Comparison of ENCODE assay signal across 40 cellular contexts in the genomic region with DNA sequence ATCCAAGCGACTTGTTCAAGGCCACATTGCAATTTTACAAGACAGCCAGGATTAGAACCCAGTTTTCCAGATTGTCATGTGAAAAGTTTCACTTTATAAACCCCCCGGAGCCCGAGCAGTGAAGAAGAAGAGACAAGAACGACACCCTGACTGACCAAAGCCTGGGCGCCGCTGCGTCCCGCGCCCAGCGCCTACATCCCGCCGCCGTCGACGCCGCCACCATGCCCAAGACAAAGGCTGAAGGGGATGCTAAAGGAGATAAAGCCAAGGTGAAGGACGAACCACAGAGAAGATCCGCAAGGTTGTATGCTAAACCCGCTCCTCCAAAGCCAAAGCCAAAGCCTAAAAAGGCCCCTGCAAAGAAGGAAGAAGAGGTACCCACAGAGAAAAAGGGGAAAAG. TPM values are rescaled to one million over a fixed set of nuclear protein-coding genes. Genes with fewer than 3 reads are reported as not detected.
"Had no signal": no experiment of that assay in that cellular context is flagged by ENCODE, and none has a peak within 500 bp of the region (broad histone marks: within the 10 kb centered on the region; RNA-seq: fewer than 3 reads in every experiment).

No MANE protein-coding gene starts in this region.

- H3K4me1 ChIP-seq: adrenal gland, ascending aorta, body of pancreas, breast epithelium had no signal

- DNase-seq: activated effector memory CD4-positive, alpha-beta T cell treated with anti-CD3 and anti-CD28 coated beads, Interleukin-2, amount 50 U/mL, for 16 hours; activated effector memory CD4-positive, alpha-beta T cell treated with Interleukin-2 at 50 U/mL for 16 hours; activated gamma-delta T cell; activated gamma-delta T cell treated with Interleukin-2 at 50 U/mL for 16 hours; activated naive CD4-positive, alpha-beta T cell; activated naive CD4-positive, alpha-beta T cell treated with anti-CD3 and anti-CD28 coated beads for 36 hours; activated naive CD4-positive, alpha-beta T cell treated with anti-CD3 and anti-CD28 coated beads, Interleukin-2, amount 10 ng/mL, durations not matched to agents 7 days and 5 days; activated naive CD4-positive, alpha-beta T cell treated with anti-CD3 and anti-CD28 coated beads, Interleukin-2, amount 50 U/mL, for 16 hours; activated naive CD4-positive, alpha-beta T cell treated with Interleukin-2 at 50 U/mL for 16 hours; activated naive CD8-positive, alpha-beta T cell treated with anti-CD3 and anti-CD28 coated beads for 36 hours; activated naive CD8-positive, alpha-beta T cell treated with anti-CD3 and anti-CD28 coated beads, Interleukin-2, amount 10 ng/mL, durations not matched to agents 7 days and 5 days; activated naive CD8-positive, alpha-beta T cell treated with anti-CD3 and anti-CD28 coated beads, Interleukin-2, amount 50 U/mL, for 24 hours; activated T-cell treated with anti-CD3 and anti-CD28 coated beads, Interleukin-2, amount 50 U/mL, for 1 hour; activated T-cell treated with anti-CD3 and anti-CD28 coated beads, Interleukin-2, amount 50 U/mL, for 24 hours; activated T-cell treated with anti-CD3 and anti-CD28 coated beads, Interleukin-2, amount 50 U/mL, for 4 hours; activated T-cell treated with anti-CD3 and anti-CD28 coated beads, Interleukin-2, amount 50 U/mL, for 48 hours; activated T-cell treated with anti-CD3 and anti-CD28 coated beads, Interleukin-2, amount 50 U/mL, for 72 hours; adrenal gland; amniotic stem cell; amygdala; anterior cingulate cortex; aorta; body of pancreas; brain microvascular endothelial cell; caudate nucleus; central memory CD4-positive, alpha-beta T cell; cerebellar nuclear complex had no signal

- H3K36me3 Mint-ChIP-seq: activated naive CD4-positive, alpha-beta T cell treated with anti-CD3 and anti-CD28 coated beads, Interleukin-2, amount 10 ng/mL, durations not matched to agents 7 days and 5 days; activated naive CD4-positive, alpha-beta T cell treated with anti-CD3 and anti-CD28 coated beads, Interleukin-2, amount 50 U/mL, for 24 hours; activated naive CD4-positive, alpha-beta T cell treated with anti-CD3 and anti-CD28 coated beads, Interleukin-2, amount 50 U/mL, for 72 hours; activated naive CD8-positive, alpha-beta T cell; activated naive CD8-positive, alpha-beta T cell treated with anti-CD3 and anti-CD28 coated beads for 36 hours; activated naive CD8-positive, alpha-beta T cell treated with anti-CD3 and anti-CD28 coated beads, Interleukin-2, amount 10 ng/mL, durations not matched to agents 7 days and 5 days; brain had no signal

- FAIRE-seq: astrocyte, bronchial epithelial cell had no signal

- H3K27ac Mint-ChIP-seq: activated naive CD4-positive, alpha-beta T cell treated with anti-CD3 and anti-CD28 coated beads for 36 hours; activated naive CD4-positive, alpha-beta T cell treated with anti-CD3 and anti-CD28 coated beads, Interleukin-2, amount 10 ng/mL, durations not matched to agents 7 days and 5 days; activated naive CD4-positive, alpha-beta T cell treated with anti-CD3 and anti-CD28 coated beads, Interleukin-2, amount 50 U/mL, for 24 hours; activated naive CD4-positive, alpha-beta T cell treated with anti-CD3 and anti-CD28 coated beads, Interleukin-2, amount 50 U/mL, for 72 hours; activated naive CD8-positive, alpha-beta T cell; activated naive CD8-positive, alpha-beta T cell treated with anti-CD3 and anti-CD28 coated beads for 36 hours; activated naive CD8-positive, alpha-beta T cell treated with anti-CD3 and anti-CD28 coated beads, Interleukin-2, amount 10 ng/mL, durations not matched to agents 7 days and 5 days; activated naive CD8-positive, alpha-beta T cell treated with anti-CD3 and anti-CD28 coated beads, Interleukin-2, amount 50 U/mL, for 24 hours; activated T-cell treated with anti-CD3 and anti-CD28 coated beads, Interleukin-2, amount 50 U/mL, for 24 hours; activated T-cell treated with anti-CD3 and anti-CD28 coated beads, Interleukin-2, amount 50 U/mL, for 72 hours; activated T-helper 1 cell treated with anti-CD3 and anti-CD28 coated beads, Interleukin-12 subunit alpha, Interleukin-12 subunit beta, Interleukin-2, Interleukin-4 antibody, amounts not matched to agents 30 ng/mL and 10 ng/mL and 1 ng/mL, durations not matched to agents 14 hours and 24 hours and 36 hours; activated T-helper 17 cell treated with anti-CD3 and anti-CD28 coated beads, Interleukin-2, amount 50 U/mL, for 72 hours; activated T-helper 2 cell treated with anti-CD3 and anti-CD28 coated beads, Interferon-gamma antibody, Interleukin-2, Interleukin-4, amounts not matched to agents 10 μg/mL and 5 μg/mL and 100 μg/mL, durations not matched to agents 14 hours and 24 hours and 36 hours; brain had no signal

- H3K4me3 Mint-ChIP-seq: activated naive CD4-positive, alpha-beta T cell treated with anti-CD3 and anti-CD28 coated beads for 36 hours; activated naive CD4-positive, alpha-beta T cell treated with anti-CD3 and anti-CD28 coated beads, Interleukin-2, amount 10 ng/mL, durations not matched to agents 7 days and 5 days; activated naive CD4-positive, alpha-beta T cell treated with anti-CD3 and anti-CD28 coated beads, Interleukin-2, amount 50 U/mL, for 24 hours; activated naive CD8-positive, alpha-beta T cell; activated naive CD8-positive, alpha-beta T cell treated with anti-CD3 and anti-CD28 coated beads for 36 hours; activated naive CD8-positive, alpha-beta T cell treated with anti-CD3 and anti-CD28 coated beads, Interleukin-2, amount 10 ng/mL, durations not matched to agents 7 days and 5 days; activated naive CD8-positive, alpha-beta T cell treated with anti-CD3 and anti-CD28 coated beads, Interleukin-2, amount 50 U/mL, for 24 hours; activated T-cell treated with anti-CD3 and anti-CD28 coated beads, Interleukin-2, amount 50 U/mL, for 24 hours; activated T-cell treated with anti-CD3 and anti-CD28 coated beads, Interleukin-2, amount 50 U/mL, for 4 hours; activated T-cell treated with anti-CD3 and anti-CD28 coated beads, Interleukin-2, amount 50 U/mL, for 72 hours; activated T-helper 1 cell treated with anti-CD3 and anti-CD28 coated beads, Interleukin-12 subunit alpha, Interleukin-12 subunit beta, Interleukin-2, Interleukin-4 antibody, amounts not matched to agents 30 ng/mL and 10 ng/mL and 1 ng/mL, durations not matched to agents 14 hours and 24 hours and 36 hours; activated T-helper 17 cell treated with anti-CD3 and anti-CD28 coated beads, Interleukin-2, amount 50 U/mL, for 72 hours; brain; central memory CD8-positive, alpha-beta T cell had no signal

- H3K9me3 ChIP-seq: adrenal gland, ascending aorta, body of pancreas, breast epithelium had no signal

- H3K27ac ChIP-seq: adrenal gland, ascending aorta, body of pancreas, brain microvascular endothelial cell, breast epithelium, cardiac muscle cell had no signal

- H3K27me3 Mint-ChIP-seq: activated naive CD4-positive, alpha-beta T cell treated with anti-CD3 and anti-CD28 coated beads, Interleukin-2, amount 10 ng/mL, durations not matched to agents 7 days and 5 days; activated naive CD4-positive, alpha-beta T cell treated with anti-CD3 and anti-CD28 coated beads, Interleukin-2, amount 50 U/mL, for 24 hours; activated naive CD8-positive, alpha-beta T cell treated with anti-CD3 and anti-CD28 coated beads, Interleukin-2, amount 10 ng/mL, durations not matched to agents 7 days and 5 days had no signal

- ATAC-seq: activated naive CD4-positive, alpha-beta T cell treated with anti-CD3 and anti-CD28 coated beads, Interleukin-2, amount 50 U/mL, for 72 hours; activated naive CD8-positive, alpha-beta T cell treated with anti-CD3 and anti-CD28 coated beads, Interleukin-2, amount 50 U/mL, for 24 hours; activated T-cell treated with anti-CD3 and anti-CD28 coated beads, Interleukin-2, amount 50 U/mL, for 4 hours; activated T-cell treated with anti-CD3 and anti-CD28 coated beads, Interleukin-2, amount 50 U/mL, for 72 hours; activated T-helper 17 cell treated with anti-CD3 and anti-CD28 coated beads, Interleukin-2, amount 50 U/mL, for 72 hours; body of pancreas had no signal

- H3K27me3 ChIP-seq: adrenal gland, ascending aorta, body of pancreas, brain microvascular endothelial cell, breast epithelium, cardiac muscle cell had no signal

- H3K9me3 Mint-ChIP-seq: activated naive CD4-positive, alpha-beta T cell treated with anti-CD3 and anti-CD28 coated beads for 36 hours; activated naive CD4-positive, alpha-beta T cell treated with anti-CD3 and anti-CD28 coated beads, Interleukin-2, amount 10 ng/mL, durations not matched to agents 7 days and 5 days; activated naive CD4-positive, alpha-beta T cell treated with anti-CD3 and anti-CD28 coated beads, Interleukin-2, amount 50 U/mL, for 24 hours; activated naive CD4-positive, alpha-beta T cell treated with anti-CD3 and anti-CD28 coated beads, Interleukin-2, amount 50 U/mL, for 72 hours; activated naive CD8-positive, alpha-beta T cell treated with anti-CD3 and anti-CD28 coated beads for 36 hours; activated naive CD8-positive, alpha-beta T cell treated with anti-CD3 and anti-CD28 coated beads, Interleukin-2, amount 10 ng/mL, durations not matched to agents 7 days and 5 days; activated naive CD8-positive, alpha-beta T cell treated with anti-CD3 and anti-CD28 coated beads, Interleukin-2, amount 50 U/mL, for 24 hours; activated T-cell treated with anti-CD3 and anti-CD28 coated beads, Interleukin-2, amount 50 U/mL, for 24 hours; activated T-cell treated with anti-CD3 and anti-CD28 coated beads, Interleukin-2, amount 50 U/mL, for 4 hours; activated T-cell treated with anti-CD3 and anti-CD28 coated beads, Interleukin-2, amount 50 U/mL, for 72 hours; activated T-helper 1 cell treated with anti-CD3 and anti-CD28 coated beads, Interleukin-12 subunit alpha, Interleukin-12 subunit beta, Interleukin-2, Interleukin-4 antibody, amounts not matched to agents 30 ng/mL and 10 ng/mL and 1 ng/mL, durations not matched to agents 14 hours and 24 hours and 36 hours; activated T-helper 17 cell treated with anti-CD3 and anti-CD28 coated beads, Interleukin-2, amount 50 U/mL, for 72 hours; activated T-helper 2 cell treated with anti-CD3 and anti-CD28 coated beads, Interferon-gamma antibody, Interleukin-2, Interleukin-4, amounts not matched to agents 10 μg/mL and 5 μg/mL and 100 μg/mL, durations not matched to agents 14 hours and 24 hours and 36 hours; central memory CD8-positive, alpha-beta T cell had no signal

- H3K4me1 Mint-ChIP-seq: activated naive CD4-positive, alpha-beta T cell treated with anti-CD3 and anti-CD28 coated beads, Interleukin-2, amount 10 ng/mL, durations not matched to agents 7 days and 5 days; activated naive CD4-positive, alpha-beta T cell treated with anti-CD3 and anti-CD28 coated beads, Interleukin-2, amount 50 U/mL, for 24 hours; activated naive CD8-positive, alpha-beta T cell treated with anti-CD3 and anti-CD28 coated beads for 36 hours; activated naive CD8-positive, alpha-beta T cell treated with anti-CD3 and anti-CD28 coated beads, Interleukin-2, amount 10 ng/mL, durations not matched to agents 7 days and 5 days; activated naive CD8-positive, alpha-beta T cell treated with anti-CD3 and anti-CD28 coated beads, Interleukin-2, amount 50 U/mL, for 24 hours; activated T-helper 17 cell treated with anti-CD3 and anti-CD28 coated beads, Interleukin-2, amount 50 U/mL, for 72 hours; brain; central memory CD8-positive, alpha-beta T cell had no signal

- H3K36me3 ChIP-seq: adrenal gland, ascending aorta, brain microvascular endothelial cell, cardiac muscle cell had no signal

- H3K4me3 ChIP-seq: adrenal gland, ascending aorta, body of pancreas, breast epithelium, cardiac muscle cell had no signal

RNA-seq across cellular contexts. Expression of a gene that starts 27.1 kb away (rescaled TPM):
- total RNA-seq: activated naive CD8-positive, alpha-beta T cell treated with anti-CD3 and anti-CD28 coated beads, Interleukin-2, amount 10 ng/mL, durations not matched to agents 7 days and 5 days; activated T-helper 1 cell treated with anti-CD3 and anti-CD28 coated beads, Interleukin-12 subunit alpha, Interleukin-12 subunit beta, Interleukin-2, Interleukin-4 antibody, amounts not matched to agents 30 ng/mL and 10 ng/mL and 1 ng/mL, durations not matched to agents 14 hours and 24 hours and 36 hours; activated T-helper 2 cell treated with anti-CD3 and anti-CD28 coated beads, Interferon-gamma antibody, Interleukin-2, Interleukin-4, amounts not matched to agents 10 μg/mL and 5 μg/mL and 100 μg/mL, durations not matched to agents 14 hours and 24 hours and 36 hours had no signal
